29 cellular contexts compared by ENCODE assay signal in the genomic region with DNA sequence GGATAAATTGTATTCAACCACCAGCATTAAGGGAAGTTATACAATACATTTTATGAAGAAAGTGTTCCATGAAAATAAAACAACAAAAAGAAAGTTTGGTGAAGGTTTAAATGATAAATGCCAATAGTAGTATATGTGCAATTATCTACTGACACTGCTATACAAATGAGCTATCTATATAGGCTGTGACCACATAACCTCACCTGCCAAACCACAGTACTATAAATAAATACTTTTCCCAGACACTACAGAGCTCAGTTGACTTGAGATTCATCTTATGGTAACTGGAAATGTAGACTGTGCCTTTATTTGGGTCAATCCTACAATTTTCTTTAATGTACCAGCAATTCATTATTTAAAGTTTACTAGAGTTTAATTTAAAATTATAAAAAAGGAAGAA.
"Had no signal": no experiment of that assay in that cellular context is flagged by ENCODE, and none has a peak within 500 bp of the region (broad histone marks: within the 10 kb centered on the region; RNA-seq: fewer than 3 reads in every experiment).

No MANE protein-coding gene starts in this region.

- H3K9me3 ChIP-seq: body of pancreas, SJSA1, SK-N-SH had no signal

- H3K27me3 ChIP-seq: body of pancreas, breast epithelium, SJSA1 had no signal

- H3K27ac ChIP-seq: body of pancreas, breast epithelium, SJSA1, VCaP had no signal

- H3K4me3 ChIP-seq: body of pancreas, breast epithelium, SJSA1 had no signal

- H3K9ac ChIP-seq: SK-N-SH had no signal

- FAIRE-seq: astrocyte had no signal

- H3K9me2 ChIP-seq: SK-N-SH had no signal

- DNase-seq: activated B cell treated with CpG ODN at 0.5 μM for 24 hours; activated CD4-positive, alpha-beta T cell treated with anti-CD3 and anti-CD28 coated beads for 36 hours; activated CD4-positive, alpha-beta T cell treated with anti-CD3 and anti-CD28 coated beads, Interleukin-2, amount 10 ng/mL, durations not matched to agents 7 days and 5 days; activated CD4-positive, alpha-beta T cell treated with anti-CD3 and anti-CD28 coated beads, Interleukin-2, amount 50 U/mL, for 48 hours; activated CD8-positive, alpha-beta T cell treated with anti-CD3 and anti-CD28 coated beads, Interleukin-2, amount 10 ng/mL, durations not matched to agents 7 days and 5 days; activated gamma-delta T cell; activated naive CD4-positive, alpha-beta T cell treated with Interleukin-2 at 50 U/mL for 16 hours; activated naive CD8-positive, alpha-beta T cell treated with anti-CD3 and anti-CD28 coated beads, Interleukin-2, amount 10 ng/mL, durations not matched to agents 7 days and 5 days; activated T-cell treated with anti-CD3 and anti-CD28 coated beads, Interleukin-2, amount 50 U/mL, for 24 hours; body of pancreas; KG1; NCI-H1092 treated with DMSO at 0.1 percent for 48 hours; NCI-H1417 treated with DMSO at 0.1 percent for 48 hours; NCI-H187 treated with DMSO at 0.1 percent for 48 hours; NCI-H2081; NCI-H2171 treated with DMSO at 0.1 percent for 48 hours; NCI-H2227 treated with DMSO at 0.1 percent for 48 hours; NCI-H446; NCI-H510A treated with DMSO at 0.1 percent for 48 hours; NCI-H69; NCI-H82; SHP77 treated with DMSO at 0.1 percent for 48 hours; SK-N-SH; T-helper 9 cell had no signal

- H3K36me3 ChIP-seq: breast epithelium, SJSA1 had no signal

- H3K4me2 ChIP-seq: SK-N-SH had no signal

- H3K4me1 ChIP-seq: body of pancreas, breast epithelium, SJSA1 had no signal

- ATAC-seq: activated CD4-positive, alpha-beta T cell treated with anti-CD3 and anti-CD28 coated beads for 36 hours; activated CD8-positive, alpha-beta T cell treated with anti-CD3 and anti-CD28 coated beads, Interleukin-2, amount 10 ng/mL, durations not matched to agents 7 days and 5 days; body of pancreas; Panc1 had no signal
